Comparison of ENCODE assay signal across 8 cellular contexts in genomic region chr1:64246294-64246917, GRCh38. TPM values are rescaled to one million over a fixed set of nuclear protein-coding genes. Genes with fewer than 3 reads are reported as not detected.
DNase-seq lines count a peak whose midpoint lies in the region; ATAC-seq and TF ChIP-seq lines count a peak whose summit lies in the region.

No MANE protein-coding gene starts in this region.

- ATAC-seq in gastrocnemius medialis, result no peak
- ATAC-seq in GM21576 (IDR thresholded peaks at IDR 0.05; ENCODE audit: unreplicated experiment), result no peak

- H3K4me3 ChIP-seq in LNCaP clone FGC (ENCODE audit: low read depth, low read length) (no peak overlapping the region), foreskin fibroblast (ENCODE audit: low read depth in 1 of 2, low read length in 2 of 2) (no peak overlapping the region), gastrocnemius medialis (no peak overlapping the region)

- no peak overlapping the region for H3K27ac ChIP-seq in gastrocnemius medialis

- DNase-seq in DMS53 (lab: John Stamatoyannopoulos, UW), result peak; percentile 80
- peak; percentile 23 for DNase-seq in LNCaP clone FGC (ENCODE audit: low read depth)
- DNase-seq in SKM-1 (lab: John Stamatoyannopoulos, UW; ENCODE audit: unreplicated experiment), result peak; percentile 37
- peak in 1 of 2 donors; percentile 61 for DNase-seq in foreskin fibroblast
- DNase-seq in gastrocnemius medialis, result no peak
- no peak for DNase-seq in effector CD4-positive, alpha-beta T cell
- no peak for DNase-seq in activated CD8-positive, alpha-beta memory T cell treated with anti-CD3 and anti-CD28 coated beads for 24 hours

- H3K27me3 ChIP-seq in gastrocnemius medialis, result peaks cover 0 to 3% (median 0%) of the 10 kb centered on the region in 3 donors

- no peak for TF ChIP-seq POLR2A in gastrocnemius medialis (IDR thresholded peaks at IDR 0.05)

- no peaks in the 10 kb centered on the region for H3K9me3 ChIP-seq in gastrocnemius medialis

- no peaks in the 10 kb centered on the region for H3K36me3 ChIP-seq in gastrocnemius medialis

- H3K4me1 ChIP-seq in gastrocnemius medialis, result no peaks in the 10 kb centered on the region

- intact Hi-C loops in gastrocnemius medialis (cut with DNase I; ENCODE audit: low total_unique reads), result loop anchor here (1.0 to 10.0 kb wide), 4 partner anchors 474 to 1402 kb away; partner anchors contain the start of gene ROR1

- peak; percentile 67 for TF ChIP-seq CTCF in LNCaP clone FGC (IDR thresholded peaks at IDR 0.05; ENCODE audit: control insufficient read depth, extremely low read depth, insufficient read depth)
- peak; percentile 56 for TF ChIP-seq CTCF in foreskin fibroblast (IDR thresholded peaks at IDR 0.05; ENCODE audit: low read depth, low read length)
- TF ChIP-seq CTCF in gastrocnemius medialis (IDR thresholded peaks at IDR 0.05 in 4 of 5, conservative IDR thresholded peaks at IDR 0.05 in 1 of 5), result peak; percentile 52 to 91 (median 74)

- in situ Hi-C loops in gastrocnemius medialis (cut with MboI; ENCODE audit: low sequenced_read_pairs in 4 of 4), result loop anchor here in 3 of 4 donors (10.0 to 25.0 kb wide), 4 partner anchors 552 to 632 kb away; no protein-coding TSS in a partner anchor

RNA-seq across cellular contexts. Expression of gene UBE2U, which starts 43.0 kb away (rescaled TPM):
- not detected for total RNA-seq in gastrocnemius medialis

Comparison
In these comparisons a context has a peak if more than half of its experiments do, and no peak if none do; other contexts are left out.
1. DNase-seq: peak in DMS53 (single experiment), LNCaP clone FGC (single experiment) and SKM-1 (single experiment); none in gastrocnemius medialis (0 of 2), effector CD4-positive, alpha-beta T cell (single experiment) and activated CD8-positive, alpha-beta memory T cell treated with anti-CD3 and anti-CD28 coated beads for 24 hours (single experiment).
2. Peak in every context shown above with its lines, with median percentiles within 50 percentile points of each other: CTCF ChIP-seq.